Comparison of ENCODE assay signal across 13 cellular contexts in the genomic region with DNA sequence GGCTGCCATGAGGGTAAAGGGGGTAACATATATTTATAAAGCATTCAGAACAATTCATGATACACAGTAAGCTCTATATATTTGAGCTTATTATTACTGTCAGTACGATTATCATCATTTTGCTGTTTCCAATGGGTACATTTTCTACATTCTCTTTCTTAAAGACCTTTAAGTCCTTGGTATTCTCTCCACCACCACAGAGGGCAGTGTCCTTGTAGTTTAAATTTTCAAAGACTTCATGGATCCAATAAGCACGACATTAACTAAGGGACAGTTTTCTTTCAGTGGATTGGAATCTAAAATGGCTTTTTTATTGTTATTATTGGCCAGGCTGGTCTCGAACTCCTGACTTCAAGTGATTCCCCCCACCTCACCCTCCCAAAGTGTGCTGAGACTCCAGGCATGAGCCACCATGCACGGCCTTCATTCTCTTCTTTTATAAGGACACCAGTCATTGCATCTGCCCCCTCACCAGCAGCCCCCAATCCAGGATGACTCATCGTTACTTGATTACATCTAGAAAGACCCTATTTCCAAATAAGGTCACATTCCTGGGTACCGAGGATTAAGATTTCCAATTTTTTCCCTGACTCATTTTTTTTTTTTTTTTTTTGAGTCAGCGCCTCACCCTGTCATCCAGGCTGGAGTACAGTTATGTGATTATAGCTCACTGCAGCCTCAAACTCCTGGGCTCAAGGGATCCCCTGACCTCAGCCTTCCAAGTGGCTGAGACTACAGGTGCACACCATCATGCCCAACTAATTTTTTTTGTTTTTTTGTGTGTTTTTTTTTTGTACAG. TPM values are rescaled to one million over a fixed set of nuclear protein-coding genes. Genes with fewer than 3 reads are reported as not detected.
"Had no signal": no experiment of that assay in that cellular context is flagged by ENCODE, and none has a peak within 500 bp of the region (broad histone marks: within the 10 kb centered on the region; RNA-seq: fewer than 3 reads in every experiment).

No MANE protein-coding gene starts in this region.

RNA-seq across cellular contexts. Expression of a gene that starts 21.4 kb away (rescaled TPM):
- total RNA-seq: aorta; cardiac muscle cell; dermis microvascular lymphatic vessel endothelial cell; heart right ventricle; liver; mucosa of gallbladder; naive thymus-derived CD4-positive, alpha-beta T cell; osteoblast; progenitor cell of endocrine pancreas; right cardiac atrium; T-helper 1 cell treated with Interleukin-12 subunit alpha and Interleukin-12 subunit beta and Interleukin-4 antibody, amounts not matched to agents 30 ng/mL and 1 ng/mL, for 36 hours; urinary bladder had no signal
- polyA plus RNA-seq: aorta; cardiac muscle cell; heart right ventricle; immature natural killer cell; liver; naive thymus-derived CD4-positive, alpha-beta T cell; right cardiac atrium; urinary bladder had no signal
